In genomic region chr9:123710299-123710698, GRCh38 we compare ENCODE assay signal across 17 cellular contexts.
DNase-seq lines count a peak whose midpoint lies in the region; ATAC-seq, FAIRE-seq and TF ChIP-seq lines count a peak whose summit lies in the region.
"Had no signal": no experiment of that assay in that cellular context is flagged by ENCODE, and none has a peak within 500 bp of the region (broad histone marks: within the 10 kb centered on the region; RNA-seq: fewer than 3 reads in every experiment).

No MANE protein-coding gene starts in this region.

- no peaks in the 10 kb centered on the region for H3K27me3 ChIP-seq in esophagus muscularis mucosa

- H3K4me1 ChIP-seq in esophagus muscularis mucosa = no peaks in the 10 kb centered on the region
- H3K4me1 ChIP-seq: parathyroid adenoma had no signal

- DNase-seq in AG09319 (ENCODE audit: extremely low read depth, low read depth) (peak; percentile 16), HS-27A (ENCODE audit: low read depth) (peak; percentile 20), astrocyte of the spinal cord (ENCODE audit: low read depth, low spot score) (peak; percentile 82), hepatic stellate cell (ENCODE audit: low spot score) (peak; percentile 41), esophagus muscularis mucosa (ENCODE audit: extremely low spot score) (no peak), GM12892 (ENCODE audit: insufficient read length) (no peak)
- no peak for DNase-seq in stimulated activated CD4-positive, alpha-beta T cell treated with anti-CD3 and anti-CD28 coated beads, Interleukin-2, amount 100 ng/mL, for 24 hours
- DNase-seq: activated naive CD8-positive, alpha-beta T cell treated with anti-CD3 and anti-CD28 coated beads for 36 hours; effector CD4-positive, alpha-beta T cell; NCI-H1048; NCI-H446 treated with DMSO at 0.1 percent for 48 hours; stimulated activated CD4-positive, alpha-beta T cell treated with anti-CD3 and anti-CD28 coated beads, Interleukin-1b, Interleukin-23, amount 100 ng/mL, for 48 hours had no signal

- 85% methylated on average over 1 of the region's 1 CpG for WGBS in esophagus muscularis mucosa

- no peaks in the 10 kb centered on the region for H3K9me3 ChIP-seq in esophagus muscularis mucosa

- intact Hi-C loops in esophagus muscularis mucosa (cut with DNase I) = no loop called here

- in situ Hi-C loops in astrocyte of the spinal cord (cut with HindIII; ENCODE audit: low sequenced_read_pairs) = no loop called here

- H3K36me3 ChIP-seq in esophagus muscularis mucosa = no peaks in the 10 kb centered on the region

- H3K4me3 ChIP-seq in astrocyte of the spinal cord (ENCODE audit: low read depth, low read length) = no peak overlapping the region
- no peak overlapping the region for H3K4me3 ChIP-seq in esophagus muscularis mucosa

- TF ChIP-seq POLR2A in esophagus muscularis mucosa (IDR thresholded peaks at IDR 0.05; ENCODE audit: low read depth) = no peak
- TF ChIP-seq POLR2A in GM12892 (IDR thresholded peaks at IDR 0.05; ENCODE audit: low read depth, low read length) = no peak

- TF ChIP-seq EP300 in esophagus muscularis mucosa (IDR thresholded peaks at IDR 0.05) = no peak

- H3K27ac ChIP-seq in esophagus muscularis mucosa (replicated peaks in 1 of 4) = no peak overlapping the region
- H3K27ac ChIP-seq: C4-2B, parathyroid adenoma had no signal

- ATAC-seq in HG03521 (IDR thresholded peaks at IDR 0.05; ENCODE audit: unreplicated experiment) = no peak
- ATAC-seq: Panc1; stimulated activated effector memory CD8-positive, alpha-beta T cell treated with anti-CD3 and anti-CD28 coated beads, Interleukin-12 subunit alpha, Interleukin-12 subunit beta, amount 100 ng/mL, for 72 hours had no signal

- no peak for TF ChIP-seq CTCF in AG09319 (IDR thresholded peaks at IDR 0.05; ENCODE audit: low read depth, low read length)
- no peak for TF ChIP-seq CTCF in astrocyte of the spinal cord (IDR thresholded peaks at IDR 0.05; ENCODE audit: low read depth, low read length)
- no peak for TF ChIP-seq CTCF in esophagus muscularis mucosa (IDR thresholded peaks at IDR 0.05)

- FAIRE-seq in GM12892 (lab: Jason Lieb, UNC) = no peak

Comparison
In these comparisons a context has a peak if more than half of its experiments do, and no peak if none do; other contexts are left out.
1. DNase-seq: peak in AG09319 (single experiment), HS-27A (single experiment), astrocyte of the spinal cord (single experiment) and hepatic stellate cell (single experiment); none in esophagus muscularis mucosa (single experiment), stimulated activated CD4-positive, alpha-beta T cell treated with anti-CD3 and anti-CD28 coated beads, Interleukin-2, amount 100 ng/mL, for 24 hours (0 of 2) and GM12892 (single experiment).